ENCODE assay signal across 9 cellular contexts in genomic region chr20:37314099-37314498, GRCh38. TPM values are rescaled to one million over a fixed set of nuclear protein-coding genes. Genes with fewer than 3 reads are reported as not detected.
DNase-seq lines count a peak whose midpoint lies in the region; ATAC-seq and TF ChIP-seq lines count a peak whose summit lies in the region.
"Had no signal": no experiment of that assay in that cellular context is flagged by ENCODE, and none has a peak within 500 bp of the region (broad histone marks: within the 10 kb centered on the region; RNA-seq: fewer than 3 reads in every experiment).

No MANE protein-coding gene starts in this region.

- H2BK5ac ChIP-seq in mesendoderm (ENCODE audit: low read length): peak overlapping the region; percentile 33

- peak overlapping the region; percentile 96 to 99 (median 97) for H3K27ac Mint-ChIP-seq in IgD-negative memory B cell
- peak overlapping the region; percentile 18 to 79 (median 65) for H3K27ac Mint-ChIP-seq in brain
- H3K27ac Mint-ChIP-seq in stimulated activated naive B cell treated with anti-CD40 and anti-IgM and Interleukin-4, amounts not matched to agents 10 μg/mL and 1 μg/mL and 100 μg/mL, for 72 hours: peak overlapping the region; percentile 95

- ATAC-seq in stimulated activated naive B cell treated with anti-CD40 and anti-IgM and Interleukin-4, amounts not matched to agents 10 μg/mL and 1 μg/mL and 100 μg/mL, for 72 hours (replicated peaks): no peak
- ATAC-seq in HG02870 (IDR thresholded peaks at IDR 0.05; ENCODE audit: unreplicated experiment) (no peak), HG02623 (IDR thresholded peaks at IDR 0.05; ENCODE audit: unreplicated experiment) (no peak)

- DNase-seq in mesendoderm (peak; percentile 61), NAMALWA (ENCODE audit: low spot score) (no peak), head of caudate nucleus (no peak)
- no peak for DNase-seq in stimulated activated naive B cell treated with anti-CD40 and anti-IgM and Interleukin-4, amounts not matched to agents 10 μg/mL and 1 μg/mL and 100 μg/mL, for 72 hours
- DNase-seq: NCI-H345 had no signal

- H3K36me3 Mint-ChIP-seq in IgD-negative memory B cell (peaks cover 4% of the 10 kb centered on the region), brain (peaks cover 17% of the 10 kb centered on the region)
- peaks cover 53 to 81% of the 10 kb centered on the region in 2 donors for H3K36me3 Mint-ChIP-seq in stimulated activated naive B cell treated with anti-CD40 and anti-IgM and Interleukin-4, amounts not matched to agents 10 μg/mL and 1 μg/mL and 100 μg/mL, for 72 hours

- peak overlapping the region; percentile 60 for H3K9ac ChIP-seq in mesendoderm (ENCODE audit: low read length)

- peak overlapping the region; percentile 69 for H3K23ac ChIP-seq in mesendoderm (ENCODE audit: low read length)

- H3K4me1 ChIP-seq in mesendoderm (ENCODE audit: control insufficient read depth, low read depth, low read length): peaks cover 26% of the 10 kb centered on the region

- peaks cover 14% of the 10 kb centered on the region for H3K79me1 ChIP-seq in mesendoderm (ENCODE audit: low read length)

- H4K5ac ChIP-seq in mesendoderm (ENCODE audit: low read length): peak overlapping the region; percentile 17

- WGBS in mesendoderm (ENCODE audit: extremely low coverage, insufficient coverage, low lambda C conversion rate): no CpG with 5 or more reads among the region's 4 CpGs

- no peak overlapping the region for H2BK15ac ChIP-seq in mesendoderm (replicated peaks; ENCODE audit: low read depth)

- H3K79me2 ChIP-seq in mesendoderm (ENCODE audit: control insufficient read depth, insufficient read depth, low read length): peaks cover 3% of the 10 kb centered on the region

- H3K4ac ChIP-seq in mesendoderm (ENCODE audit: low read depth, low read length): peak overlapping the region; percentile 87

- peak overlapping the region; percentile 28 for H3K18ac ChIP-seq in mesendoderm (ENCODE audit: low read length)

- H3K36me3 ChIP-seq in mesendoderm (ENCODE audit: control insufficient read depth, insufficient read depth, low read length): no peaks in the 10 kb centered on the region

- H3K9me3 Mint-ChIP-seq in IgD-negative memory B cell (no peaks in the 10 kb centered on the region), brain (no peaks in the 10 kb centered on the region)
- H3K9me3 Mint-ChIP-seq in stimulated activated naive B cell treated with anti-CD40 and anti-IgM and Interleukin-4, amounts not matched to agents 10 μg/mL and 1 μg/mL and 100 μg/mL, for 72 hours: no peaks in the 10 kb centered on the region

- H2AK5ac ChIP-seq in mesendoderm (ENCODE audit: low read length): peak overlapping the region; percentile 75

- peak overlapping the region in 3 of 4 donors; percentile 21 to 68 (median 68) for H3K4me3 Mint-ChIP-seq in IgD-negative memory B cell
- H3K4me3 Mint-ChIP-seq in brain: no peak overlapping the region
- peak overlapping the region; percentile 0 to 66 for H3K4me3 Mint-ChIP-seq in stimulated activated naive B cell treated with anti-CD40 and anti-IgM and Interleukin-4, amounts not matched to agents 10 μg/mL and 1 μg/mL and 100 μg/mL, for 72 hours

- H3K27me3 Mint-ChIP-seq in IgD-negative memory B cell (peaks cover 1% of the 10 kb centered on the region), brain (no peaks in the 10 kb centered on the region)
- no peaks in the 10 kb centered on the region for H3K27me3 Mint-ChIP-seq in stimulated activated naive B cell treated with anti-CD40 and anti-IgM and Interleukin-4, amounts not matched to agents 10 μg/mL and 1 μg/mL and 100 μg/mL, for 72 hours

- H4K8ac ChIP-seq in mesendoderm (ENCODE audit: low read depth, low read length): no peak overlapping the region

- H3K4me2 ChIP-seq in mesendoderm (ENCODE audit: low read length): no peak overlapping the region

- intact Hi-C loops in head of caudate nucleus (cut with DNase I): no loop called here

- TF ChIP-seq CTCF in brain (conservative IDR thresholded peaks at IDR 0.05): no peak

- no peak overlapping the region for H3K4me3 ChIP-seq in mesendoderm (ENCODE audit: low read length)

- H3K56ac ChIP-seq in mesendoderm (ENCODE audit: low read length): peak overlapping the region; percentile 81

- H2BK120ac ChIP-seq in mesendoderm (ENCODE audit: low read depth, low read length): peak overlapping the region; percentile 0

- H3K4me1 Mint-ChIP-seq in IgD-negative memory B cell (peaks cover 37 to 42% (median 38%) of the 10 kb centered on the region in 3 donors), brain (peaks cover 42% of the 10 kb centered on the region)
- peaks cover 53 to 75% of the 10 kb centered on the region in 2 donors for H3K4me1 Mint-ChIP-seq in stimulated activated naive B cell treated with anti-CD40 and anti-IgM and Interleukin-4, amounts not matched to agents 10 μg/mL and 1 μg/mL and 100 μg/mL, for 72 hours

- no peaks in the 10 kb centered on the region for H3K27me3 ChIP-seq in mesendoderm (ENCODE audit: insufficient read depth, low read length, poor library complexity)

- peak overlapping the region; percentile 64 for H3K27ac ChIP-seq in mesendoderm (ENCODE audit: low read depth, low read length)

RNA-seq across cellular contexts. Expression of gene MANBAL, which starts 24.6 kb away (rescaled TPM):
- 27.7 TPM for polyA plus RNA-seq in IgD-negative memory B cell
- 164 TPM for polyA plus RNA-seq in brain (ENCODE audit: insufficient read depth, low read depth, low replicate concordance)
- 53.9 TPM for polyA plus RNA-seq in mesendoderm (2013, experiment 1 of 2)
- polyA plus RNA-seq in mesendoderm (2013, experiment 2 of 2): 53.4 TPM

RNA-seq across cellular contexts. Expression of gene SRC, which starts 31.8 kb away (rescaled TPM):
- polyA plus RNA-seq in IgD-negative memory B cell (2.3 TPM), brain (ENCODE audit: insufficient read depth, low read depth, low replicate concordance) (60.3 TPM)
- polyA plus RNA-seq in mesendoderm (2013, experiment 1 of 2): 18.4 TPM
- 19.3 TPM for polyA plus RNA-seq in mesendoderm (2013, experiment 2 of 2)

RNA-seq across cellular contexts. Expression of gene GHRH, which starts 52.5 kb away (rescaled TPM):
- polyA plus RNA-seq in IgD-negative memory B cell: not detected
- not detected for polyA plus RNA-seq in brain (ENCODE audit: insufficient read depth, low read depth, low replicate concordance)
- polyA plus RNA-seq in mesendoderm (2013, experiment 1 of 2): not detected
- not detected for polyA plus RNA-seq in mesendoderm (2013, experiment 2 of 2)

Comparison
In these comparisons a context has a peak if more than half of its experiments do, and no peak if none do; other contexts are left out.
1. H3K4me3 Mint-ChIP-seq: peak in IgD-negative memory B cell (3 of 4) and stimulated activated naive B cell treated with anti-CD40 and anti-IgM and Interleukin-4, amounts not matched to agents 10 μg/mL and 1 μg/mL and 100 μg/mL, for 72 hours (2 of 2); none in brain (0 of 5).
2. RNA of gene SRC, which starts 31.8 kb away (polyA plus RNA-seq): 60.3 TPM in brain (single experiment); 2.3 TPM in IgD-negative memory B cell (single experiment); every median in the first group is over 10 times any median in the second.
3. Peak in every context shown above with its lines, with median percentiles within 50 percentile points of each other: H3K27ac Mint-ChIP-seq.